ENCODE assay signal across 14 cellular contexts in genomic region chr3:170077406-170077805, GRCh38. TPM values are rescaled to one million over a fixed set of nuclear protein-coding genes. Genes with fewer than 3 reads are reported as not detected.
DNase-seq lines count a peak whose midpoint lies in the region; ATAC-seq and TF ChIP-seq lines count a peak whose summit lies in the region.
"Had no signal": no experiment of that assay in that cellular context is flagged by ENCODE, and none has a peak within 500 bp of the region (broad histone marks: within the 10 kb centered on the region; RNA-seq: fewer than 3 reads in every experiment).

No MANE protein-coding gene starts in this region.

- peaks cover 64% of the 10 kb centered on the region for H3K36me3 Mint-ChIP-seq in nephron (ENCODE audit: low read depth)

- H3K4me3 ChIP-seq in Karpas-422 (ENCODE audit: low read length) (no peak overlapping the region), colonic mucosa (no peak overlapping the region), aorta (ENCODE audit: low read length in 2 of 2) (no peak overlapping the region)

- no peaks in the 10 kb centered on the region for H3K27me3 Mint-ChIP-seq in nephron (ENCODE audit: low read depth)

- no peaks in the 10 kb centered on the region for H3K9me2 ChIP-seq in Karpas-422 (replicated peaks; ENCODE audit: insufficient read depth, low read length)

- H3K27ac Mint-ChIP-seq in nephron, result peak overlapping the region; percentile 18 to 67 (median 31)

- H3K4me2 ChIP-seq in Karpas-422 (ENCODE audit: low read depth, low read length, poor library complexity, severe bottlenecking), result no peak overlapping the region

- H3K9me3 ChIP-seq in Karpas-422 (ENCODE audit: low read length), result peaks cover 4% of the 10 kb centered on the region; the same call in 1 of the 2 replicates
- no peaks in the 10 kb centered on the region for H3K9me3 ChIP-seq in colonic mucosa
- H3K9me3 ChIP-seq in aorta (ENCODE audit: control insufficient read depth, low read length), result no peaks in the 10 kb centered on the region

- no peak overlapping the region for H3K9ac ChIP-seq in Karpas-422 (ENCODE audit: low read length)
- H3K9ac ChIP-seq in colonic mucosa (ENCODE audit: low read depth in 2 of 2, low read length in 2 of 2), result peak overlapping the region in 1 of 2 donors; percentile 62

- H3K4me1 Mint-ChIP-seq in nephron, result peaks cover 13% of the 10 kb centered on the region

- intact Hi-C loops in colonic mucosa (cut with DNase I), result loop anchor here (5.0 kb wide), 1 partner anchor 35 kb away; no protein-coding TSS in a partner anchor
- intact Hi-C loops in aorta (cut with DNase I), result no loop called here

- ATAC-seq in aorta (ENCODE audit: low FRiP score) (no peak), HG02885 (IDR thresholded peaks at IDR 0.05; ENCODE audit: poor library complexity, unreplicated experiment) (no peak)

- 84 to 89% methylated on average over 11 of the region's 11 CpGs for WGBS in aorta, 2 donors

- no peaks in the 10 kb centered on the region for H3K9me3 Mint-ChIP-seq in nephron

- peaks cover 11% of the 10 kb centered on the region; the same call in 1 of the 2 replicates for H3K79me2 ChIP-seq in Karpas-422 (ENCODE audit: low read length)

- DNase-seq in Karpas-422 (no peak), colonic mucosa (peak; percentile 41), T-helper 1 cell (no peak), aorta (no peak), AG08395 (ENCODE audit: low spot score) (no peak)
- DNase-seq: DMS153, H7, NCI-H1436, NCI-H2081, NCI-H2227 treated with DMSO at 0.1 percent for 48 hours, NCI-H524 treated with DMSO at 0.1 percent for 48 hours, OCI-M1 had no signal

- no peak overlapping the region for H3K4me3 Mint-ChIP-seq in nephron

- peaks cover 29% of the 10 kb centered on the region for H3K36me3 ChIP-seq in Karpas-422 (ENCODE audit: insufficient read depth, low read length)
- no peaks in the 10 kb centered on the region for H3K36me3 ChIP-seq in colonic mucosa
- peaks cover 0 to 2% of the 10 kb centered on the region in 2 donors for H3K36me3 ChIP-seq in aorta (ENCODE audit: control insufficient read depth in 1 of 2, insufficient read depth in 2 of 2, low read length in 1 of 2)

- peaks cover 37% of the 10 kb centered on the region for H3K4me1 ChIP-seq in Karpas-422 (ENCODE audit: low read length)
- no peaks in the 10 kb centered on the region for H3K4me1 ChIP-seq in colonic mucosa
- no peaks in the 10 kb centered on the region for H3K4me1 ChIP-seq in aorta (ENCODE audit: control insufficient read depth in 1 of 2, insufficient read depth in 2 of 2, low read length in 2 of 2)

- H2AFZ ChIP-seq in Karpas-422 (ENCODE audit: low read length), result no peak overlapping the region

- no peaks in the 10 kb centered on the region for H3K27me3 ChIP-seq in Karpas-422 (ENCODE audit: low read length)
- no peaks in the 10 kb centered on the region for H3K27me3 ChIP-seq in colonic mucosa
- H3K27me3 ChIP-seq in aorta (ENCODE audit: control insufficient read depth in 1 of 2, insufficient read depth in 2 of 2, low read length in 1 of 2), result no peaks in the 10 kb centered on the region

- TF ChIP-seq CTCF in colonic mucosa (IDR thresholded peaks at IDR 0.05) (no peak), nephron (IDR thresholded peaks at IDR 0.05; ENCODE audit: unreplicated experiment in 3 of 3) (no peak)

- H3K27ac ChIP-seq in Karpas-422 (ENCODE audit: low read length), result peak overlapping the region; percentile 76
- H3K27ac ChIP-seq in colonic mucosa, result peak overlapping the region; percentile 58
- no peak overlapping the region for H3K27ac ChIP-seq in aorta (ENCODE audit: low read depth in 1 of 2, low read length in 2 of 2)

- no peaks in the 10 kb centered on the region for H4K20me1 ChIP-seq in Karpas-422 (ENCODE audit: insufficient read depth, low read depth, low read length)

RNA-seq across cellular contexts. Expression of gene GPR160, which starts 39.6 kb away (rescaled TPM):
- 67.6 and 94.6 TPM in 2 replicates for total RNA-seq in Karpas-422 (2014; rRNA removed; shearing (Covaris generic); ENCODE audit: low replicate concordance)
- total RNA-seq in colonic mucosa, result 10 to 100 TPM; 56.4 to 78.4 TPM
- 1 to 10 TPM; 2.8 to 4.1 TPM for total RNA-seq in aorta
- 10 to 100 TPM in 1 of 2 donors, 1 to 10 TPM in 1; 1.0 to 12.9 TPM for polyA plus RNA-seq in aorta

Comparison
In these comparisons a context has a peak if more than half of its experiments do, and no peak if none do; other contexts are left out.
1. H3K27ac ChIP-seq: peak in Karpas-422 (single experiment) and colonic mucosa (single experiment); none in aorta (0 of 2).
2. RNA of gene GPR160, which starts 39.6 kb away (total RNA-seq): 67.6 to 94.6 TPM in Karpas-422 and 56.4 to 78.4 TPM in colonic mucosa; 2.8 to 4.1 TPM in aorta; every median in the first group is over 10 times any median in the second.